Comparison of ENCODE assay signal across 1 cellular context in the genomic region with DNA sequence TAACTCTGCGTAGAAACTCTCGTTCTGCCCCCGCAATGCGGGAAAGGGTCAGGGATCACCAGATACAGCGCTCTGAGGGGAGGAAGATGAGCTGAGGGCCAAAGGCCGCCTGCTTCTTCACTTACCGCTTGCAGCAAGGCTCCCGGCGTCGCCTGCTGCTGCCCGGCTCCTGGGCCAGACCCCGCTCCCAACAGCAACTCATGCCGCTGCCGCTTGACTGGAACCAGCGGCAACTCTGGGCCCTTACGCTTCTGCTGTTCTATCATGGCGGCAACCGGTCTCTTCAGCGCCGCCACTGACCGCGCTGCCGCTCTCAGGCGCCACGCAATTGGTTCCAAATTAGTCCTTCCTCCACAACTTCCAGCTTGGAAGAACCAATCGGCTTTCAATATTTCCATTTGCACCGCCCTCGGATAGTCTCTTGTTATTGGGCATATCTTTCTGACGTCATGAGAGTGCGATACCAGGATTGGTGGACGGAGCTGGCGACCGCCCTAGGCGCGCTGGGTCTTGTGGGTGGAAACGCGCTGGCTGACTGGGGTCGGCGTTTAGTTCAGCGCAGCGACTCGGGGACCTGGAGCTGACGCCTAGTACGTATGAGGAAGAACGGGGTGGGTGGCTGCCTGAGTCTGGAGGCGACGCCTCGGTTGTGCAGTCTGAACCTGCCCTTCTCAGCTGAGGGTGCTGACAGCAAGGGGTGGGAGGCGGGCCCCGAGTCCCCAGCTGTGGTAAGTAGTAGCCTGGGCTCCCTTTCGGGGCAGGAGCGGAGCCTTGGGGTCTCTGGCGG.
TF ChIP-seq lines count a peak whose summit lies in the region.

A gene (minus strand): TSS at position 303 of the 787 bp plus-strand sequence. CDS start 37 bp downstream, at position 266.
A gene with protein sequence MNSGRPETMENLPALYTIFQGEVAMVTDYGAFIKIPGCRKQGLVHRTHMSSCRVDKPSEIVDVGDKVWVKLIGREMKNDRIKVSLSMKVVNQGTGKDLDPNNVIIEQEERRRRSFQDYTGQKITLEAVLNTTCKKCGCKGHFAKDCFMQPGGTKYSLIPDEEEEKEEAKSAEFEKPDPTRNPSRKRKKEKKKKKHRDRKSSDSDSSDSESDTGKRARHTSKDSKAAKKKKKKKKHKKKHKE (plus strand): TSS at position 547 of the 787 bp plus-strand sequence. CDS start 13,067 bp downstream, outside the sequence.

TF ChIP-seq in K562, 482 proteins besides CTCF, POLR2A, EP300 and RAD21 (continued from another document and continues in another):
- TF ChIP-seq, protein P1, sequence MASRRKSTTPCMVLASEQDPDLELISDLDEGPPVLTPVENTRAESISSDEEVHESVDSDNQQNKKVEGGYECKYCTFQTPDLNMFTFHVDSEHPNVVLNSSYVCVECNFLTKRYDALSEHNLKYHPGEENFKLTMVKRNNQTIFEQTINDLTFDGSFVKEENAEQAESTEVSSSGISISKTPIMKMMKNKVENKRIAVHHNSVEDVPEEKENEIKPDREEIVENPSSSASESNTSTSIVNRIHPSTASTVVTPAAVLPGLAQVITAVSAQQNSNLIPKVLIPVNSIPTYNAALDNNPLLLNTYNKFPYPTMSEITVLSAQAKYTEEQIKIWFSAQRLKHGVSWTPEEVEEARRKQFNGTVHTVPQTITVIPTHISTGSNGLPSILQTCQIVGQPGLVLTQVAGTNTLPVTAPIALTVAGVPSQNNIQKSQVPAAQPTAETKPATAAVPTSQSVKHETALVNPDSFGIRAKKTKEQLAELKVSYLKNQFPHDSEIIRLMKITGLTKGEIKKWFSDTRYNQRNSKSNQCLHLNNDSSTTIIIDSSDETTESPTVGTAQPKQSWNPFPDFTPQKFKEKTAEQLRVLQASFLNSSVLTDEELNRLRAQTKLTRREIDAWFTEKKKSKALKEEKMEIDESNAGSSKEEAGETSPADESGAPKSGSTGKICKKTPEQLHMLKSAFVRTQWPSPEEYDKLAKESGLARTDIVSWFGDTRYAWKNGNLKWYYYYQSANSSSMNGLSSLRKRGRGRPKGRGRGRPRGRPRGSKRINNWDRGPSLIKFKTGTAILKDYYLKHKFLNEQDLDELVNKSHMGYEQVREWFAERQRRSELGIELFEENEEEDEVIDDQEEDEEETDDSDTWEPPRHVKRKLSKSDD (conservative IDR thresholded peaks at IDR 0.05; ENCODE audit: low read length) = 0 out of 2 replicates have a peak, but pooled peaks have one; percentile 48
- TF ChIP-seq ZNF551 (CRISPR knock-in tag; IDR thresholded peaks at IDR 0.05) (no peak), CBX1 (IDR thresholded peaks at IDR 0.05; ENCODE audit: low read depth) (peak; percentile 14; the same call in 1 of the 2 replicates), PTRF (tag; IDR thresholded peaks at IDR 0.05) (no peak), KLF16 (IDR thresholded peaks at IDR 0.05) (no peak), ZNF780A (CRISPR knock-in tag; IDR thresholded peaks at IDR 0.05) (no peak), ZNF121 (CRISPR knock-in tag; conservative IDR thresholded peaks at IDR 0.05) (no peak), RAD51 (IDR thresholded peaks at IDR 0.05; ENCODE audit: borderline replicate concordance, low read depth) (no peak), HMG20B (CRISPR knock-in tag; IDR thresholded peaks at IDR 0.05) (no peak), CAMTA2 (CRISPR knock-in tag; conservative IDR thresholded peaks at IDR 0.05) (peak; percentile 76; the same call in 1 of the 2 replicates), NCOA1 (IDR thresholded peaks at IDR 0.05; ENCODE audit: low read depth) (0 out of 2 replicates have a peak, but pooled peaks have one; percentile 12), SMARCC2 (IDR thresholded peaks at IDR 0.05; ENCODE audit: low read depth) (peak; percentile 57; the same call in 1 of the 2 replicates), BACH1 (tag; IDR thresholded peaks at IDR 0.05) (no peak), ZKSCAN8 (CRISPR knock-in tag; IDR thresholded peaks at IDR 0.05) (0 out of 2 replicates have a peak, but pooled peaks have one; percentile 2), WHSC1 (IDR thresholded peaks at IDR 0.05; ENCODE audit: low read length) (no peak), HNRNPK (IDR thresholded peaks at IDR 0.05; ENCODE audit: low read depth, low read length, poor library complexity, severe bottlenecking) (no peak), XRCC4 (IDR thresholded peaks at IDR 0.05; ENCODE audit: extremely low read depth, insufficient read depth, insufficient read length) (no peak), U2AF1 (optimal IDR thresholded peaks at IDR 0.05; ENCODE audit: low read depth, low read length) (no peak), RB1 (IDR thresholded peaks at IDR 0.05; ENCODE audit: low read depth) (peak; percentile 74), ZNF76 (CRISPR knock-in tag; IDR thresholded peaks at IDR 0.05; ENCODE audit: borderline replicate concordance) (no peak), BCL6 (CRISPR knock-in tag; IDR thresholded peaks at IDR 0.05) (no peak), ZNF217 (CRISPR knock-in tag; IDR thresholded peaks at IDR 0.05) (no peak), SAP30 (IDR thresholded peaks at IDR 0.05; ENCODE audit: borderline replicate concordance, insufficient read depth, low read depth, low read length, poor library complexity, severe bottlenecking) (peak; percentile 67), ZNF696 (CRISPR knock-in tag; conservative IDR thresholded peaks at IDR 0.05) (no peak)
- TF ChIP-seq, protein P2, sequence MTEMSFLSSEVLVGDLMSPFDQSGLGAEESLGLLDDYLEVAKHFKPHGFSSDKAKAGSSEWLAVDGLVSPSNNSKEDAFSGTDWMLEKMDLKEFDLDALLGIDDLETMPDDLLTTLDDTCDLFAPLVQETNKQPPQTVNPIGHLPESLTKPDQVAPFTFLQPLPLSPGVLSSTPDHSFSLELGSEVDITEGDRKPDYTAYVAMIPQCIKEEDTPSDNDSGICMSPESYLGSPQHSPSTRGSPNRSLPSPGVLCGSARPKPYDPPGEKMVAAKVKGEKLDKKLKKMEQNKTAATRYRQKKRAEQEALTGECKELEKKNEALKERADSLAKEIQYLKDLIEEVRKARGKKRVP (CRISPR knock-in tag; IDR thresholded peaks at IDR 0.05) = no peak
- TF ChIP-seq, protein P3, sequence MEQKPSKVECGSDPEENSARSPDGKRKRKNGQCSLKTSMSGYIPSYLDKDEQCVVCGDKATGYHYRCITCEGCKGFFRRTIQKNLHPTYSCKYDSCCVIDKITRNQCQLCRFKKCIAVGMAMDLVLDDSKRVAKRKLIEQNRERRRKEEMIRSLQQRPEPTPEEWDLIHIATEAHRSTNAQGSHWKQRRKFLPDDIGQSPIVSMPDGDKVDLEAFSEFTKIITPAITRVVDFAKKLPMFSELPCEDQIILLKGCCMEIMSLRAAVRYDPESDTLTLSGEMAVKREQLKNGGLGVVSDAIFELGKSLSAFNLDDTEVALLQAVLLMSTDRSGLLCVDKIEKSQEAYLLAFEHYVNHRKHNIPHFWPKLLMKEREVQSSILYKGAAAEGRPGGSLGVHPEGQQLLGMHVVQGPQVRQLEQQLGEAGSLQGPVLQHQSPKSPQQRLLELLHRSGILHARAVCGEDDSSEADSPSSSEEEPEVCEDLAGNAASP (IDR thresholded peaks at IDR 0.05) = no peak
- TF ChIP-seq, protein P4, sequence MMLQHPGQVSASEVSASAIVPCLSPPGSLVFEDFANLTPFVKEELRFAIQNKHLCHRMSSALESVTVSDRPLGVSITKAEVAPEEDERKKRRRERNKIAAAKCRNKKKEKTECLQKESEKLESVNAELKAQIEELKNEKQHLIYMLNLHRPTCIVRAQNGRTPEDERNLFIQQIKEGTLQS (IDR thresholded peaks at IDR 0.05) = peak; percentile 90
- TF ChIP-seq, protein P4 (CRISPR knock-in tag; conservative IDR thresholded peaks at IDR 0.05) = peak; percentile 52; the same call in 1 of the 2 replicates
- TF ChIP-seq, protein P5, sequence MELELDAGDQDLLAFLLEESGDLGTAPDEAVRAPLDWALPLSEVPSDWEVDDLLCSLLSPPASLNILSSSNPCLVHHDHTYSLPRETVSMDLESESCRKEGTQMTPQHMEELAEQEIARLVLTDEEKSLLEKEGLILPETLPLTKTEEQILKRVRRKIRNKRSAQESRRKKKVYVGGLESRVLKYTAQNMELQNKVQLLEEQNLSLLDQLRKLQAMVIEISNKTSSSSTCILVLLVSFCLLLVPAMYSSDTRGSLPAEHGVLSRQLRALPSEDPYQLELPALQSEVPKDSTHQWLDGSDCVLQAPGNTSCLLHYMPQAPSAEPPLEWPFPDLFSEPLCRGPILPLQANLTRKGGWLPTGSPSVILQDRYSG (tag; conservative IDR thresholded peaks at IDR 0.05; ENCODE audit: low read depth) = no peak
- TF ChIP-seq, protein P6, sequence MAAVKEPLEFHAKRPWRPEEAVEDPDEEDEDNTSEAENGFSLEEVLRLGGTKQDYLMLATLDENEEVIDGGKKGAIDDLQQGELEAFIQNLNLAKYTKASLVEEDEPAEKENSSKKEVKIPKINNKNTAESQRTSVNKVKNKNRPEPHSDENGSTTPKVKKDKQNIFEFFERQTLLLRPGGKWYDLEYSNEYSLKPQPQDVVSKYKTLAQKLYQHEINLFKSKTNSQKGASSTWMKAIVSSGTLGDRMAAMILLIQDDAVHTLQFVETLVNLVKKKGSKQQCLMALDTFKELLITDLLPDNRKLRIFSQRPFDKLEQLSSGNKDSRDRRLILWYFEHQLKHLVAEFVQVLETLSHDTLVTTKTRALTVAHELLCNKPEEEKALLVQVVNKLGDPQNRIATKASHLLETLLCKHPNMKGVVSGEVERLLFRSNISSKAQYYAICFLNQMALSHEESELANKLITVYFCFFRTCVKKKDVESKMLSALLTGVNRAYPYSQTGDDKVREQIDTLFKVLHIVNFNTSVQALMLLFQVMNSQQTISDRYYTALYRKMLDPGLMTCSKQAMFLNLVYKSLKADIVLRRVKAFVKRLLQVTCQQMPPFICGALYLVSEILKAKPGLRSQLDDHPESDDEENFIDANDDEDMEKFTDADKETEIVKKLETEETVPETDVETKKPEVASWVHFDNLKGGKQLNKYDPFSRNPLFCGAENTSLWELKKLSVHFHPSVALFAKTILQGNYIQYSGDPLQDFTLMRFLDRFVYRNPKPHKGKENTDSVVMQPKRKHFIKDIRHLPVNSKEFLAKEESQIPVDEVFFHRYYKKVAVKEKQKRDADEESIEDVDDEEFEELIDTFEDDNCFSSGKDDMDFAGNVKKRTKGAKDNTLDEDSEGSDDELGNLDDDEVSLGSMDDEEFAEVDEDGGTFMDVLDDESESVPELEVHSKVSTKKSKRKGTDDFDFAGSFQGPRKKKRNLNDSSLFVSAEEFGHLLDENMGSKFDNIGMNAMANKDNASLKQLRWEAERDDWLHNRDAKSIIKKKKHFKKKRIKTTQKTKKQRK (IDR thresholded peaks at IDR 0.05; ENCODE audit: borderline replicate concordance, low read depth, low read length) = peak; percentile 77; the same call in 1 of the 2 replicates
- TF ChIP-seq, protein P7, sequence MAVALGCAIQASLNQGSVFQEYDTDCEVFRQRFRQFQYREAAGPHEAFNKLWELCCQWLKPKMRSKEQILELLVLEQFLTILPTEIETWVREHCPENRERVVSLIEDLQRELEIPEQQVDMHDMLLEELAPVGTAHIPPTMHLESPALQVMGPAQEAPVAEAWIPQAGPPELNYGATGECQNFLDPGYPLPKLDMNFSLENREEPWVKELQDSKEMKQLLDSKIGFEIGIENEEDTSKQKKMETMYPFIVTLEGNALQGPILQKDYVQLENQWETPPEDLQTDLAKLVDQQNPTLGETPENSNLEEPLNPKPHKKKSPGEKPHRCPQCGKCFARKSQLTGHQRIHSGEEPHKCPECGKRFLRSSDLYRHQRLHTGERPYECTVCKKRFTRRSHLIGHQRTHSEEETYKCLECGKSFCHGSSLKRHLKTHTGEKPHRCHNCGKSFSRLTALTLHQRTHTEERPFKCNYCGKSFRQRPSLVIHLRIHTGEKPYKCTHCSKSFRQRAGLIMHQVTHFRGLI (CRISPR knock-in tag; IDR thresholded peaks at IDR 0.05) = no peak
- TF ChIP-seq, protein P8, sequence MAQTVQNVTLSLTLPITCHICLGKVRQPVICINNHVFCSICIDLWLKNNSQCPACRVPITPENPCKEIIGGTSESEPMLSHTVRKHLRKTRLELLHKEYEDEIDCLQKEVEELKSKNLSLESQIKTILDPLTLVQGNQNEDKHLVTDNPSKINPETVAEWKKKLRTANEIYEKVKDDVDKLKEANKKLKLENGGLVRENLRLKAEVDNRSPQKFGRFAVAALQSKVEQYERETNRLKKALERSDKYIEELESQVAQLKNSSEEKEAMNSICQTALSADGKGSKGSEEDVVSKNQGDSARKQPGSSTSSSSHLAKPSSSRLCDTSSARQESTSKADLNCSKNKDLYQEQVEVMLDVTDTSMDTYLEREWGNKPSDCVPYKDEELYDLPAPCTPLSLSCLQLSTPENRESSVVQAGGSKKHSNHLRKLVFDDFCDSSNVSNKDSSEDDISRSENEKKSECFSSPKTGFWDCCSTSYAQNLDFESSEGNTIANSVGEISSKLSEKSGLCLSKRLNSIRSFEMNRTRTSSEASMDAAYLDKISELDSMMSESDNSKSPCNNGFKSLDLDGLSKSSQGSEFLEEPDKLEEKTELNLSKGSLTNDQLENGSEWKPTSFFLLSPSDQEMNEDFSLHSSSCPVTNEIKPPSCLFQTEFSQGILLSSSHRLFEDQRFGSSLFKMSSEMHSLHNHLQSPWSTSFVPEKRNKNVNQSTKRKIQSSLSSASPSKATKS (CRISPR knock-in tag; IDR thresholded peaks at IDR 0.05) = no peak
- TF ChIP-seq, protein P9, sequence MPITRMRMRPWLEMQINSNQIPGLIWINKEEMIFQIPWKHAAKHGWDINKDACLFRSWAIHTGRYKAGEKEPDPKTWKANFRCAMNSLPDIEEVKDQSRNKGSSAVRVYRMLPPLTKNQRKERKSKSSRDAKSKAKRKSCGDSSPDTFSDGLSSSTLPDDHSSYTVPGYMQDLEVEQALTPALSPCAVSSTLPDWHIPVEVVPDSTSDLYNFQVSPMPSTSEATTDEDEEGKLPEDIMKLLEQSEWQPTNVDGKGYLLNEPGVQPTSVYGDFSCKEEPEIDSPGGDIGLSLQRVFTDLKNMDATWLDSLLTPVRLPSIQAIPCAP (CRISPR knock-in tag; IDR thresholded peaks at IDR 0.05; ENCODE audit: borderline replicate concordance) = no peak
- TF ChIP-seq, protein P10, sequence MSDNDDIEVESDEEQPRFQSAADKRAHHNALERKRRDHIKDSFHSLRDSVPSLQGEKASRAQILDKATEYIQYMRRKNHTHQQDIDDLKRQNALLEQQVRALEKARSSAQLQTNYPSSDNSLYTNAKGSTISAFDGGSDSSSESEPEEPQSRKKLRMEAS (CRISPR knock-in tag; IDR thresholded peaks at IDR 0.05) = no peak; the same call in 1 of the 2 replicates
- TF ChIP-seq, protein P11, sequence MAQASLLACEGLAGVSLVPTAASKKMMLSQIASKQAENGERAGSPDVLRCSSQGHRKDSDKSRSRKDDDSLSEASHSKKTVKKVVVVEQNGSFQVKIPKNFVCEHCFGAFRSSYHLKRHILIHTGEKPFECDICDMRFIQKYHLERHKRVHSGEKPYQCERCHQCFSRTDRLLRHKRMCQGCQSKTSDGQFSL (CRISPR knock-in tag; IDR thresholded peaks at IDR 0.05) = no peak
- TF ChIP-seq, protein P11 (tag; IDR thresholded peaks at IDR 0.05) = no peak
